In genomic region chr11:123047947-123048293, GRCh38 we compare ENCODE assay signal across 37 cellular contexts.
"Had no signal": no experiment of that assay in that cellular context is flagged by ENCODE, and none has a peak within 500 bp of the region (broad histone marks: within the 10 kb centered on the region; RNA-seq: fewer than 3 reads in every experiment).

No MANE protein-coding gene starts in this region.

- H3K4me3 ChIP-seq: adrenal gland, ascending aorta, body of pancreas, breast epithelium, cardiac muscle cell had no signal

- H3K27me3 Mint-ChIP-seq: activated naive CD8-positive, alpha-beta T cell; activated naive CD8-positive, alpha-beta T cell treated with anti-CD3 and anti-CD28 coated beads for 36 hours; activated naive CD8-positive, alpha-beta T cell treated with anti-CD3 and anti-CD28 coated beads, Interleukin-2, amount 50 U/mL, for 24 hours; activated T-cell treated with anti-CD3 and anti-CD28 coated beads, Interleukin-2, amount 50 U/mL, for 24 hours; activated T-helper 17 cell treated with anti-CD3 and anti-CD28 coated beads, Interleukin-2, amount 50 U/mL, for 72 hours; central memory CD8-positive, alpha-beta T cell had no signal

- H3K27me3 ChIP-seq: adrenal gland, ascending aorta, body of pancreas, brain microvascular endothelial cell, breast epithelium, cardiac muscle cell had no signal

- H3K4me1 ChIP-seq: adrenal gland, ascending aorta, body of pancreas, breast epithelium had no signal

- H3K27ac ChIP-seq: adrenal gland, ascending aorta, body of pancreas, brain microvascular endothelial cell, breast epithelium, cardiac muscle cell had no signal

- ATAC-seq: activated naive CD8-positive, alpha-beta T cell treated with anti-CD3 and anti-CD28 coated beads, Interleukin-2, amount 50 U/mL, for 24 hours; activated T-cell treated with anti-CD3 and anti-CD28 coated beads, Interleukin-2, amount 50 U/mL, for 4 hours; activated T-cell treated with anti-CD3 and anti-CD28 coated beads, Interleukin-2, amount 50 U/mL, for 72 hours; activated T-helper 17 cell treated with anti-CD3 and anti-CD28 coated beads, Interleukin-2, amount 50 U/mL, for 72 hours; body of pancreas had no signal

- H3K9me3 Mint-ChIP-seq: activated naive CD4-positive, alpha-beta T cell treated with anti-CD3 and anti-CD28 coated beads for 36 hours; activated naive CD4-positive, alpha-beta T cell treated with anti-CD3 and anti-CD28 coated beads, Interleukin-2, amount 50 U/mL, for 72 hours; activated naive CD8-positive, alpha-beta T cell treated with anti-CD3 and anti-CD28 coated beads for 36 hours; activated naive CD8-positive, alpha-beta T cell treated with anti-CD3 and anti-CD28 coated beads, Interleukin-2, amount 10 ng/mL, durations not matched to agents 7 days and 5 days; activated naive CD8-positive, alpha-beta T cell treated with anti-CD3 and anti-CD28 coated beads, Interleukin-2, amount 50 U/mL, for 24 hours; activated T-cell treated with anti-CD3 and anti-CD28 coated beads, Interleukin-2, amount 50 U/mL, for 24 hours; activated T-cell treated with anti-CD3 and anti-CD28 coated beads, Interleukin-2, amount 50 U/mL, for 4 hours; activated T-cell treated with anti-CD3 and anti-CD28 coated beads, Interleukin-2, amount 50 U/mL, for 72 hours; activated T-helper 1 cell treated with anti-CD3 and anti-CD28 coated beads, Interleukin-12 subunit alpha, Interleukin-12 subunit beta, Interleukin-2, Interleukin-4 antibody, amounts not matched to agents 30 ng/mL and 10 ng/mL and 1 ng/mL, durations not matched to agents 14 hours and 24 hours and 36 hours; activated T-helper 17 cell treated with anti-CD3 and anti-CD28 coated beads, Interleukin-2, amount 50 U/mL, for 72 hours; activated T-helper 2 cell treated with anti-CD3 and anti-CD28 coated beads, Interferon-gamma antibody, Interleukin-2, Interleukin-4, amounts not matched to agents 10 μg/mL and 5 μg/mL and 100 μg/mL, durations not matched to agents 14 hours and 24 hours and 36 hours; brain; central memory CD8-positive, alpha-beta T cell had no signal

- H3K4me1 Mint-ChIP-seq: activated naive CD8-positive, alpha-beta T cell treated with anti-CD3 and anti-CD28 coated beads for 36 hours; activated naive CD8-positive, alpha-beta T cell treated with anti-CD3 and anti-CD28 coated beads, Interleukin-2, amount 10 ng/mL, durations not matched to agents 7 days and 5 days; activated naive CD8-positive, alpha-beta T cell treated with anti-CD3 and anti-CD28 coated beads, Interleukin-2, amount 50 U/mL, for 24 hours; brain; central memory CD8-positive, alpha-beta T cell had no signal

- H3K36me3 ChIP-seq: brain microvascular endothelial cell, breast epithelium, cardiac muscle cell had no signal

- H3K27ac Mint-ChIP-seq: activated naive CD4-positive, alpha-beta T cell treated with anti-CD3 and anti-CD28 coated beads for 36 hours; activated naive CD4-positive, alpha-beta T cell treated with anti-CD3 and anti-CD28 coated beads, Interleukin-2, amount 50 U/mL, for 72 hours; activated naive CD8-positive, alpha-beta T cell; activated naive CD8-positive, alpha-beta T cell treated with anti-CD3 and anti-CD28 coated beads for 36 hours; activated naive CD8-positive, alpha-beta T cell treated with anti-CD3 and anti-CD28 coated beads, Interleukin-2, amount 10 ng/mL, durations not matched to agents 7 days and 5 days; activated naive CD8-positive, alpha-beta T cell treated with anti-CD3 and anti-CD28 coated beads, Interleukin-2, amount 50 U/mL, for 24 hours; activated T-cell treated with anti-CD3 and anti-CD28 coated beads, Interleukin-2, amount 50 U/mL, for 72 hours; activated T-helper 1 cell treated with anti-CD3 and anti-CD28 coated beads, Interleukin-12 subunit alpha, Interleukin-12 subunit beta, Interleukin-2, Interleukin-4 antibody, amounts not matched to agents 30 ng/mL and 10 ng/mL and 1 ng/mL, durations not matched to agents 14 hours and 24 hours and 36 hours; activated T-helper 17 cell treated with anti-CD3 and anti-CD28 coated beads, Interleukin-2, amount 50 U/mL, for 72 hours; activated T-helper 2 cell treated with anti-CD3 and anti-CD28 coated beads, Interferon-gamma antibody, Interleukin-2, Interleukin-4, amounts not matched to agents 10 μg/mL and 5 μg/mL and 100 μg/mL, durations not matched to agents 14 hours and 24 hours and 36 hours; brain had no signal

- H3K36me3 Mint-ChIP-seq: activated naive CD4-positive, alpha-beta T cell treated with anti-CD3 and anti-CD28 coated beads, Interleukin-2, amount 50 U/mL, for 72 hours; activated naive CD8-positive, alpha-beta T cell treated with anti-CD3 and anti-CD28 coated beads for 36 hours; activated naive CD8-positive, alpha-beta T cell treated with anti-CD3 and anti-CD28 coated beads, Interleukin-2, amount 10 ng/mL, durations not matched to agents 7 days and 5 days; brain had no signal

- DNase-seq: activated effector memory CD4-positive, alpha-beta T cell treated with anti-CD3 and anti-CD28 coated beads, Interleukin-2, amount 50 U/mL, for 16 hours; activated effector memory CD4-positive, alpha-beta T cell treated with Interleukin-2 at 50 U/mL for 16 hours; activated gamma-delta T cell; activated gamma-delta T cell treated with Interleukin-2 at 50 U/mL for 16 hours; activated naive CD4-positive, alpha-beta T cell; activated naive CD4-positive, alpha-beta T cell treated with anti-CD3 and anti-CD28 coated beads for 36 hours; activated naive CD4-positive, alpha-beta T cell treated with anti-CD3 and anti-CD28 coated beads, Interleukin-2, amount 50 U/mL, for 16 hours; activated naive CD4-positive, alpha-beta T cell treated with Interleukin-2 at 50 U/mL for 16 hours; activated naive CD8-positive, alpha-beta T cell treated with anti-CD3 and anti-CD28 coated beads for 36 hours; activated naive CD8-positive, alpha-beta T cell treated with anti-CD3 and anti-CD28 coated beads, Interleukin-2, amount 10 ng/mL, durations not matched to agents 7 days and 5 days; activated naive CD8-positive, alpha-beta T cell treated with anti-CD3 and anti-CD28 coated beads, Interleukin-2, amount 50 U/mL, for 24 hours; activated T-cell treated with anti-CD3 and anti-CD28 coated beads for 4 hours; activated T-cell treated with anti-CD3 and anti-CD28 coated beads, Interleukin-2, amount 50 U/mL, for 1 hour; activated T-cell treated with anti-CD3 and anti-CD28 coated beads, Interleukin-2, amount 50 U/mL, for 24 hours; activated T-cell treated with anti-CD3 and anti-CD28 coated beads, Interleukin-2, amount 50 U/mL, for 4 hours; activated T-cell treated with anti-CD3 and anti-CD28 coated beads, Interleukin-2, amount 50 U/mL, for 48 hours; activated T-cell treated with anti-CD3 and anti-CD28 coated beads, Interleukin-2, amount 50 U/mL, for 72 hours; adrenal gland; amniotic stem cell; amygdala; anterior cingulate cortex; aorta; body of pancreas; brain microvascular endothelial cell; caudate nucleus; central memory CD4-positive, alpha-beta T cell; cerebellar nuclear complex had no signal

- H3K9me3 ChIP-seq: adrenal gland, ascending aorta, body of pancreas, breast epithelium had no signal

- H3K4me3 Mint-ChIP-seq: activated naive CD4-positive, alpha-beta T cell treated with anti-CD3 and anti-CD28 coated beads for 36 hours; activated naive CD8-positive, alpha-beta T cell; activated naive CD8-positive, alpha-beta T cell treated with anti-CD3 and anti-CD28 coated beads for 36 hours; activated naive CD8-positive, alpha-beta T cell treated with anti-CD3 and anti-CD28 coated beads, Interleukin-2, amount 10 ng/mL, durations not matched to agents 7 days and 5 days; activated naive CD8-positive, alpha-beta T cell treated with anti-CD3 and anti-CD28 coated beads, Interleukin-2, amount 50 U/mL, for 24 hours; activated T-cell treated with anti-CD3 and anti-CD28 coated beads, Interleukin-2, amount 50 U/mL, for 24 hours; activated T-cell treated with anti-CD3 and anti-CD28 coated beads, Interleukin-2, amount 50 U/mL, for 4 hours; activated T-cell treated with anti-CD3 and anti-CD28 coated beads, Interleukin-2, amount 50 U/mL, for 72 hours; activated T-helper 1 cell treated with anti-CD3 and anti-CD28 coated beads, Interleukin-12 subunit alpha, Interleukin-12 subunit beta, Interleukin-2, Interleukin-4 antibody, amounts not matched to agents 30 ng/mL and 10 ng/mL and 1 ng/mL, durations not matched to agents 14 hours and 24 hours and 36 hours; activated T-helper 17 cell treated with anti-CD3 and anti-CD28 coated beads, Interleukin-2, amount 50 U/mL, for 72 hours; brain; central memory CD8-positive, alpha-beta T cell had no signal
